Comparison of ENCODE assay signal across 9 cellular contexts in the genomic region with DNA sequence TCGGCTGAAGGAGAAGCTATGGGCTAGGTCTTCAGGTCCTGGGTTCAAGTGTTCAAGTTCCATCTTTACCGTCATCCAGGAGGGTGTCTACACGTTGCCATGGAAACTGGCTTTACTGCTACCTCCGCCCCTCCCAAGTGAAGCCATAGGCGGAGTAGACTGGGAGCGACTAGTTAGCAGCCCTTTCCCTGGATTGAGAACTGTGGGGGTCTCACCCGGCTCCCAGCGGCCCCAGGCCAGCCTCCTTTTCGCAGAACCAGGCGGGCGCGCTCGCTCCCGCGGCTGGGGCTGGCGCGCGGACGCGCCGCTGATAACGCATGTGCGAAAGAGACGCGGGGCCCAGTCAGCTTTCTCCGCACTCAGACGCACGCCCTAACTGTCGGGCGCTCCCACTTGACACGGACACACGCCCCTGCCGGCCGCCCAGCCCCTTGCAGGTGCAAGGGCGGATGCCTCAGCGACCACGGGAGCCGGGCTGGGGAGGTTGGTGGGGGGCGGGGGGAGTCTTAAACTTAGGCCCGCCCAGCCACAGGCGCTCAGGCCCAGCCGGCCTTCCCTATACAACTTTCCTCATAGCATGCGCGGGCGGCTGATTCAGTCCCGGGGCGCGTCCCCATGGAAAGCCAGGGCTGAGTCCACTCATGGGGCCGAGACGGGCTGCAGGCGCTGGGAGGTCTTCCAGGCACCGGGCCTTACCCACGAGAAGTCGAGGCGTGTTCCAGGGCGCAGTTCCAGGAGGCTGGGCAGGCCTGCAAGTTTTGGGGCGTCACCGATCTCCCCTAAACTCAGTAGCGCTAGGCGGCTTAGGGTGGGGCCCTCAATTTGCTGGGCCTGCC. TPM values are rescaled to one million over a fixed set of nuclear protein-coding genes. Genes with fewer than 3 reads are reported as not detected.
DNase-seq lines count a peak whose midpoint lies in the region; ATAC-seq lines count a peak whose summit lies in the region.
"Had no signal": no experiment of that assay in that cellular context is flagged by ENCODE, and none has a peak within 500 bp of the region (broad histone marks: within the 10 kb centered on the region; RNA-seq: fewer than 3 reads in every experiment).

No MANE protein-coding gene starts in this region.

- H4K20me1 ChIP-seq in BLaER1 treated with 17β-estradiol and CSF1 and Interleukin-3, amounts not matched to agents 10 nM and 100 nM = peaks cover 0 to 34% (median 22%) of the 10 kb centered on the region in 11 experiments; a peak in 15 of 22 replicates

- no peaks in the 10 kb centered on the region for H3K27me3 ChIP-seq in BLaER1 treated with 17β-estradiol and CSF1 and Interleukin-3, amounts not matched to agents 10 nM and 100 nM

- H3K27ac ChIP-seq in BLaER1 treated with 17β-estradiol and CSF1 and Interleukin-3, amounts not matched to agents 10 nM and 100 nM = peak overlapping the region; percentile 52 to 89 (median 78); a peak in 21 of 22 replicates
- H3K27ac ChIP-seq in cingulate gyrus (ENCODE audit: low read depth, low read length) = peak overlapping the region; percentile 29

- H3K9ac ChIP-seq in BLaER1 treated with 17β-estradiol and CSF1 and Interleukin-3, amounts not matched to agents 10 nM and 100 nM = peak overlapping the region; percentile 67 to 79 (median 75)

- H3K4me1 ChIP-seq in BLaER1 treated with 17β-estradiol and CSF1 and Interleukin-3, amounts not matched to agents 10 nM and 100 nM = peaks cover 96 to 100% (median 99%) of the 10 kb centered on the region in 10 experiments

- H3K4me3 ChIP-seq in BLaER1 treated with 17β-estradiol and CSF1 and Interleukin-3, amounts not matched to agents 10 nM and 100 nM = peak overlapping the region; percentile 32 to 66 (median 53)

- H3K4me2 ChIP-seq in BLaER1 treated with 17β-estradiol and CSF1 and Interleukin-3, amounts not matched to agents 10 nM and 100 nM = peak overlapping the region; percentile 93 to 100 (median 98)

- H3K9me3 ChIP-seq in BLaER1 treated with 17β-estradiol and CSF1 and Interleukin-3, amounts not matched to agents 10 nM and 100 nM (replicated peaks in 1 of 11) = no peaks in the 10 kb centered on the region

- ATAC-seq in GM19438 (IDR thresholded peaks at IDR 0.05; ENCODE audit: low read depth, unreplicated experiment) = peak; percentile 80
- peak; percentile 82 for ATAC-seq in left lobe of liver

- peaks cover 8 to 35% (median 28%) of the 10 kb centered on the region in 11 experiments; a peak in 18 of 22 replicates for H3K36me3 ChIP-seq in BLaER1 treated with 17β-estradiol and CSF1 and Interleukin-3, amounts not matched to agents 10 nM and 100 nM

- peak; percentile 81 for DNase-seq in NCI-H1105 (lab: John Stamatoyannopoulos, UW)
- DNase-seq in activated CD4-positive, CD25-positive, alpha-beta regulatory T cell treated with anti-CD3 and anti-CD28 coated beads, Interleukin-2, amount 50 U/mL, for 72 hours = peak; percentile 65
- DNase-seq in left lobe of liver (ENCODE audit: low spot score) = no peak
- DNase-seq in stimulated activated CD4-positive, alpha-beta T cell treated with anti-CD3 and anti-CD28 coated beads, Interleukin-4, amount 100 ng/mL, for 48 hours (ENCODE audit: low read depth in 2 of 2) = peak; percentile 68 to 69
- no peak for DNase-seq in HPDE6-E6E7 (ENCODE audit: extremely low spot score)

RNA-seq across cellular contexts. Expression of gene EFNA4, which starts 7.4 kb away (rescaled TPM):
- 3.3 TPM for total RNA-seq in left lobe of liver

RNA-seq across cellular contexts. Expression of gene EFNA3, which starts 7.7 kb away (rescaled TPM):
- 0.43 TPM for total RNA-seq in left lobe of liver

RNA-seq across cellular contexts. Expression of gene ADAM15, which starts 19.8 kb away (rescaled TPM):
- total RNA-seq in left lobe of liver = 21.4 TPM

RNA-seq across cellular contexts. Expression of gene DCST1, which starts 37.3 kb away (rescaled TPM):
- 0.13 TPM for total RNA-seq in left lobe of liver
- total RNA-seq: LHCN-M2 had no signal

RNA-seq across cellular contexts. Expression of gene DCST2, which starts 37.4 kb away (rescaled TPM):
- 1.4 TPM for total RNA-seq in left lobe of liver

Comparison
In these comparisons a context has a peak if more than half of its experiments do, and no peak if none do; other contexts are left out.
1. DNase-seq: peak in NCI-H1105 (single experiment), activated CD4-positive, CD25-positive, alpha-beta regulatory T cell treated with anti-CD3 and anti-CD28 coated beads, Interleukin-2, amount 50 U/mL, for 72 hours (single experiment) and stimulated activated CD4-positive, alpha-beta T cell treated with anti-CD3 and anti-CD28 coated beads, Interleukin-4, amount 100 ng/mL, for 48 hours (2 of 2); none in left lobe of liver (single experiment) and HPDE6-E6E7 (single experiment).